ENCODE assay signal across 15 cellular contexts in genomic region chr6:165117121-165117520, GRCh38.
"Had no signal": no experiment of that assay in that cellular context is flagged by ENCODE, and none has a peak within 500 bp of the region (broad histone marks: within the 10 kb centered on the region; RNA-seq: fewer than 3 reads in every experiment).

No MANE protein-coding gene starts in this region.

- H3K27ac ChIP-seq: ascending aorta, colonic mucosa, tibial nerve, vagina, VCaP had no signal

- H3K4me1 ChIP-seq: ascending aorta, colonic mucosa, tibial nerve, vagina had no signal

- DNase-seq: activated CD4-positive, alpha-beta T cell treated with anti-CD3 and anti-CD28 coated beads for 1 hour; activated CD4-positive, alpha-beta T cell treated with anti-CD3 and anti-CD28 coated beads, Interleukin-2, amount 50 U/mL, for 4 hours; activated naive CD4-positive, alpha-beta T cell treated with Interleukin-2 at 50 U/mL for 16 hours; activated T-cell treated with anti-CD3 and anti-CD28 coated beads for 4 hours; colonic mucosa; glutamatergic neuron; kidney glomerular epithelial cell; stimulated activated CD4-positive, alpha-beta T cell treated with anti-CD3 and anti-CD28 coated beads, Interleukin-4, amount 100 ng/mL, for 1 hour; stimulated activated naive CD4-positive, alpha-beta T cell had no signal

- H3K36me3 ChIP-seq: ascending aorta, colonic mucosa, tibial nerve, vagina had no signal

- ATAC-seq: esophagus mucosa had no signal

- H3K27me3 ChIP-seq: ascending aorta, colonic mucosa, tibial nerve, vagina had no signal

- H3K4me3 Mint-ChIP-seq: neural crest cell had no signal

- H3K4me3 ChIP-seq: ascending aorta, colonic mucosa, tibial nerve, vagina had no signal
